8 cellular contexts compared by ENCODE assay signal in genomic region chr2:171688129-171688465, GRCh38. TPM values are rescaled to one million over a fixed set of nuclear protein-coding genes. Genes with fewer than 3 reads are reported as not detected.
DNase-seq lines count a peak whose midpoint lies in the region; ATAC-seq, FAIRE-seq and TF ChIP-seq lines count a peak whose summit lies in the region.

No MANE protein-coding gene starts in this region.

- H3K4me1 Mint-ChIP-seq in chondrocyte (ENCODE audit: low read depth) (peaks cover 47% of the 10 kb centered on the region), mesothelial cell of epicardium (peaks cover 17% of the 10 kb centered on the region)

- H3K9me1 ChIP-seq in IMR-90 (ENCODE audit: insufficient read depth, low read length): peaks cover 3% of the 10 kb centered on the region; the same call in 1 of the 2 replicates

- TF ChIP-seq CTCF in A549 (IDR thresholded peaks at IDR 0.05) (no peak), IMR-90 (conservative IDR thresholded peaks at IDR 0.05; ENCODE audit: low read depth, low read length) (no peak), chondrocyte (IDR thresholded peaks at IDR 0.05) (no peak), mesothelial cell of epicardium (IDR thresholded peaks at IDR 0.05; ENCODE audit: unreplicated experiment) (no peak), vagina (IDR thresholded peaks at IDR 0.05) (no peak)

- peak overlapping the region; percentile 87 for H2BK5ac ChIP-seq in IMR-90 (ENCODE audit: low read depth, low read length, poor library complexity, severe bottlenecking)

- peak overlapping the region; percentile 70 for H3K4me3 ChIP-seq in A549
- peak overlapping the region; percentile 77 for H3K4me3 ChIP-seq in IMR-90 (ENCODE audit: insufficient read depth, low read depth, low read length)
- peak overlapping the region; percentile 84 to 85 for H3K4me3 ChIP-seq in vagina

- intact Hi-C loops in IMR-90 (cut with micrococcal nuclease) (no loop called here), vagina (cut with DNase I) (loop anchor here (10.0 kb wide), 1 partner anchor 253 kb away; the partner anchor contains the start of genes DCAF17 and METTL8)

- peaks cover 0 to 13% of the 10 kb centered on the region in 2 experiments; a peak in 2 of 4 replicates for H3K79me1 ChIP-seq in IMR-90 (ENCODE audit: low read depth in 1 of 2, low read length in 2 of 2)

- peaks cover 11% of the 10 kb centered on the region for H3K4me1 ChIP-seq in A549
- no peaks in the 10 kb centered on the region for H3K4me1 ChIP-seq in IMR-90 (ENCODE audit: control insufficient read depth, insufficient read depth, low read length)
- H3K4me1 ChIP-seq in vagina: peaks cover 31% of the 10 kb centered on the region

- in situ Hi-C loops in IMR-90 (cut with MboI; ENCODE audit: low sequenced_read_pairs): no loop called here

- FAIRE-seq in A549 (lab: Jason Lieb, UNC): no peak

- peak overlapping the region; percentile 80 to 97 for H4K8ac ChIP-seq in IMR-90 (ENCODE audit: low read depth in 2 of 2, low read length in 2 of 2)

- H3K27me3 ChIP-seq in IMR-90 (ENCODE audit: control insufficient read depth, insufficient read depth, low read length): no peaks in the 10 kb centered on the region
- no peaks in the 10 kb centered on the region for H3K27me3 ChIP-seq in vagina

- H3K36me3 ChIP-seq in IMR-90 (ENCODE audit: control insufficient read depth, insufficient read depth, low read length) (peaks cover 3% of the 10 kb centered on the region), vagina (peaks cover 0 to 15% of the 10 kb centered on the region in 2 donors)

- peak overlapping the region; percentile 97 for H3K9ac ChIP-seq in IMR-90 (ENCODE audit: low read depth, low read length)

- peak overlapping the region; percentile 80 for H3K18ac ChIP-seq in IMR-90 (ENCODE audit: low read depth, low read length)

- TF ChIP-seq POLR2A in A549 (IDR thresholded peaks at IDR 0.05; ENCODE audit: low read length) (no peak), IMR-90 (IDR thresholded peaks at IDR 0.05; ENCODE audit: low read depth, low read length) (no peak; the same call in 1 of the 2 replicates), vagina (IDR thresholded peaks at IDR 0.05) (no peak)

- CTCF ChIA-PET in A549 (lab: Yijun Ruan, JAX): interaction anchor here (1.3 to 3.4 kb wide), 3 partner anchors 9 to 89 kb away, joined by 5 to 17 read pairs (median 6); no protein-coding TSS in a partner anchor
- CTCF ChIA-PET in IMR-90 (lab: Yijun Ruan, JAX): interaction anchor here (1.9 kb wide), 1 partner anchor 89 kb away, joined by 5 read pairs; no protein-coding TSS in a partner anchor

- H3K9me3 Mint-ChIP-seq in chondrocyte (ENCODE audit: low read depth) (no peaks in the 10 kb centered on the region), mesothelial cell of epicardium (no peaks in the 10 kb centered on the region)

- H2AK5ac ChIP-seq in IMR-90 (ENCODE audit: low read depth, low read length): peak overlapping the region; percentile 29

- H3K36me3 Mint-ChIP-seq in chondrocyte (ENCODE audit: low read depth) (peaks cover 4% of the 10 kb centered on the region), mesothelial cell of epicardium (peaks cover 4% of the 10 kb centered on the region)

- TF ChIP-seq RAD21 in A549 (conservative IDR thresholded peaks at IDR 0.05 in 1 of 2, IDR thresholded peaks at IDR 0.05 in 1 of 2): no peak
- TF ChIP-seq RAD21 in IMR-90 (IDR thresholded peaks at IDR 0.05; ENCODE audit: low read length): no peak

- TSS peak; percentile 62 for BruUV-seq in IMR-90 (replicated peaks; lab: Mats Ljungman, UMichigan)

- H3K23ac ChIP-seq in IMR-90 (ENCODE audit: low read depth, low read length): peak overlapping the region; percentile 99

- H3K14ac ChIP-seq in IMR-90 (replicated peaks; ENCODE audit: low read depth, low read length): peak overlapping the region; percentile 97

- H3K27me3 Mint-ChIP-seq in chondrocyte (ENCODE audit: low read depth) (no peaks in the 10 kb centered on the region), mesothelial cell of epicardium (ENCODE audit: low read depth) (no peaks in the 10 kb centered on the region)

- no peak overlapping the region for H2BK20ac ChIP-seq in IMR-90 (ENCODE audit: low read depth, low read length)

- peak overlapping the region; percentile 95 for H3K56ac ChIP-seq in IMR-90 (ENCODE audit: extremely low read depth, insufficient read depth, low read length)

- H3K4me2 ChIP-seq in A549 (peak overlapping the region; percentile 90), IMR-90 (ENCODE audit: low read depth, low read length) (peak overlapping the region; percentile 86)

- POLR2A ChIA-PET in A549 (lab: Yijun Ruan, JAX) (interaction anchor here (1.8 kb wide), 1 partner anchor 11 kb away, joined by 9 read pairs; no protein-coding TSS in a partner anchor), IMR-90 (lab: Charles Lee; ENCODE audit: unreplicated experiment) (interaction anchor here (0.5 to 1.0 kb wide), 2 partner anchors 9 to 425 kb away, joined by 3 read pairs; no protein-coding TSS in a partner anchor)

- H4K20me1 ChIP-seq in IMR-90 (ENCODE audit: insufficient read depth, low read length): peaks cover 8% of the 10 kb centered on the region; the same call in 1 of the 2 replicates

- H4K91ac ChIP-seq in IMR-90 (ENCODE audit: insufficient read depth, low read depth, low read length): peak overlapping the region; percentile 88

- peak overlapping the region; percentile 93 for H2AK9ac ChIP-seq in IMR-90 (replicated peaks; ENCODE audit: low read depth, low read length, poor library complexity)

- ATAC-seq in A549: peak; percentile 15 to 43; a peak in 3 of 6 replicates
- ATAC-seq in GM18867 (IDR thresholded peaks at IDR 0.05; ENCODE audit: unreplicated experiment): peak; percentile 11
- peak; percentile 19 for ATAC-seq in IMR-90 (ENCODE audit: low read depth)

- WGBS in A549 (ENCODE audit: missing lambda C conversion rate): under 1% methylated on average over 10 of the region's 10 CpGs
- WGBS in IMR-90 (ENCODE audit: extremely low coverage in 2 of 2, insufficient read length in 1 of 2), 2 experiments: no CpG with 5 or more reads among the region's 10 CpGs

- no peak overlapping the region for H2BK15ac ChIP-seq in IMR-90 (ENCODE audit: low read depth, low read length)

- H4K5ac ChIP-seq in IMR-90 (ENCODE audit: low read depth, low read length): peak overlapping the region; percentile 78

- H3K4me3 Mint-ChIP-seq in chondrocyte (ENCODE audit: unreplicated experiment) (peak overlapping the region; percentile 94), mesothelial cell of epicardium (peak overlapping the region; percentile 89)

- H3K27ac ChIP-seq in A549 (peak overlapping the region; percentile 94 to 95), IMR-90 (ENCODE audit: insufficient read depth, low read length) (peak overlapping the region; percentile 95), vagina (peak overlapping the region; percentile 82)

- DNase-seq in A549 (ENCODE audit: low read depth in 1 of 2, low spot score in 1 of 2) (peak in 1 of 2 experiments; percentile 13), IMR-90 (peak; percentile 37), chondrocyte (ENCODE audit: low spot score) (no peak), mesothelial cell of epicardium (ENCODE audit: low spot score in 2 of 2, unreplicated experiment in 2 of 2) (no peak), vagina (ENCODE audit: extremely low spot score in 2 of 2) (no peak), NCI-H524 (lab: John Stamatoyannopoulos, UW) (no peak), COLO668 (lab: John Stamatoyannopoulos, UW; ENCODE audit: unreplicated experiment) (no peak)

- peak overlapping the region; percentile 24; the same call in 1 of the 2 replicates for H2BK120ac ChIP-seq in IMR-90 (ENCODE audit: low read depth, low read length)

- H2AFZ ChIP-seq in IMR-90 (replicated peaks; ENCODE audit: low read length, poor library complexity): peak overlapping the region; percentile 94

- dilution Hi-C loops in IMR-90 (cut with HindIII; ENCODE audit: low sequenced_read_pairs, unreplicated experiment): no loop called here

- H3K9me3 ChIP-seq in A549 (no peaks in the 10 kb centered on the region), IMR-90 (ENCODE audit: control insufficient read depth, insufficient read depth, low read length) (no peaks in the 10 kb centered on the region), vagina (no peaks in the 10 kb centered on the region)

- H3K27ac Mint-ChIP-seq in chondrocyte (ENCODE audit: unreplicated experiment) (peak overlapping the region; percentile 97), mesothelial cell of epicardium (peak overlapping the region; percentile 98)

- TF ChIP-seq EP300 in A549 (IDR thresholded peaks at IDR 0.05): no peak

- peak overlapping the region; percentile 93 for H3K4ac ChIP-seq in IMR-90 (ENCODE audit: low read depth, low read length)

TF ChIP-seq in A549, 52 proteins besides CTCF, POLR2A, EP300 and RAD21 (continues in another document):
- no peak for TF ChIP-seq ATOH8 (CRISPR knock-in tag; IDR thresholded peaks at IDR 0.05; ENCODE audit: low read depth)
- TF ChIP-seq EHMT2 (IDR thresholded peaks at IDR 0.05; ENCODE audit: low read depth): no peak

TF ChIP-seq in IMR-90, 13 proteins besides CTCF, POLR2A, EP300 and RAD21:
- TF ChIP-seq CEBPB (IDR thresholded peaks at IDR 0.05; ENCODE audit: low read depth, low read length): no peak
- no peak for TF ChIP-seq NFE2L2 (IDR thresholded peaks at IDR 0.05; ENCODE audit: low read depth, low read length)

RNA-seq across cellular contexts. Expression of gene DYNC1I2, which starts 0.8 kb away (rescaled TPM):
- polyA plus RNA-seq in A549 (2011; rRNA removed) (137 and 150 TPM in 2 replicates), A549 (2017; fragmentation: RNase III; extraction: RNeasy Plus Mini Kit Qiagen cat#74134 plus additional on column Dnase treatment) (87.6 to 94.7 TPM (median 88.1 TPM) in 3 replicates), IMR-90 (2012; rRNA removed) (95.5 and 110 TPM in 2 replicates)
- 51.4 and 52.5 TPM in 2 replicates for polyA plus RNA-seq in A549 (2012; cell fraction: cytosol; rRNA removed)
- 33.9 and 55.7 TPM in 2 replicates for polyA plus RNA-seq in A549 (2012; cell fraction: nucleus; rRNA removed)
- 51.2 and 51.8 TPM in 2 replicates for polyA minus RNA-seq in A549 (2011; rRNA and poly(A)+ RNA removed)
- total RNA-seq in IMR-90 (2012; rRNA removed) (114 and 140 TPM in 2 replicates), chondrocyte (129 to 141 TPM (median 136 TPM) in 3 replicates), mesothelial cell of epicardium (111 to 112 TPM (median 112 TPM) in 3 replicates), vagina (92.1 TPM)
- 28.9 and 45.4 TPM in 2 replicates for polyA plus RNA-seq in IMR-90 (2012; cell fraction: cytosol; rRNA removed)
- 9.3 and 66.4 TPM in 2 replicates for polyA plus RNA-seq in IMR-90 (2012; cell fraction: nucleus; rRNA removed; ENCODE audit: low replicate concordance)
